Comparison of ENCODE assay signal across 11 cellular contexts in genomic region chr1:88867743-88868521, GRCh38. TPM values are rescaled to one million over a fixed set of nuclear protein-coding genes. Genes with fewer than 3 reads are reported as not detected.
A peak's percentile ranks its signal among the peaks of the same experiment; 100 is the strongest.
DNase-seq lines count a peak whose midpoint lies in the region; ATAC-seq, FAIRE-seq and TF ChIP-seq lines count a peak whose summit lies in the region.
"Had no signal": no experiment of that assay in that cellular context is flagged by ENCODE, and none has a peak within 500 bp of the region (broad histone marks: within the 10 kb centered on the region; RNA-seq: fewer than 3 reads in every experiment).

No MANE protein-coding gene starts in this region.

- H3K4me3 Mint-ChIP-seq in CD4-positive, alpha-beta memory T cell, result peak overlapping the region in 6 of 8 donors; percentile 18 to 65 (median 45)
- no peak overlapping the region for H3K4me3 Mint-ChIP-seq in HFFc6
- peak overlapping the region in 9 of 10 donors; percentile 3 to 55 (median 49) for H3K4me3 Mint-ChIP-seq in naive thymus-derived CD4-positive, alpha-beta T cell
- H3K4me3 Mint-ChIP-seq: GM23338 had no signal

- CTCF ChIA-PET in CD4-positive, alpha-beta memory T cell (lab: Charles Lee; ENCODE audit: partially characterized antibody), result interaction anchor here (2.3 kb wide), 1 partner anchor 9 kb away, joined by 15 read pairs; no protein-coding TSS in a partner anchor
- CTCF ChIA-PET in naive thymus-derived CD4-positive, alpha-beta T cell (lab: Charles Lee), result interaction anchor here (0.9 kb wide), 1 partner anchor 9 kb away, joined by 6 read pairs; no protein-coding TSS in a partner anchor

- peaks cover 36 to 71% (median 53%) of the 10 kb centered on the region in 4 donors for H3K4me1 Mint-ChIP-seq in CD4-positive, alpha-beta memory T cell
- peaks cover 23% of the 10 kb centered on the region for H3K4me1 Mint-ChIP-seq in HFFc6 (ENCODE audit: low read depth)
- peaks cover 18 to 72% (median 61%) of the 10 kb centered on the region in 7 donors for H3K4me1 Mint-ChIP-seq in naive thymus-derived CD4-positive, alpha-beta T cell
- H3K4me1 Mint-ChIP-seq: GM23338 had no signal

- no peaks in the 10 kb centered on the region for H3K9me3 ChIP-seq in CD4-positive, alpha-beta memory T cell (ENCODE audit: control insufficient read depth in 1 of 2, low read length in 2 of 2)
- H3K9me3 ChIP-seq in naive thymus-derived CD4-positive, alpha-beta T cell (ENCODE audit: control insufficient read depth in 2 of 3, low read length in 3 of 3), result no peaks in the 10 kb centered on the region
- H3K9me3 ChIP-seq: MG63 had no signal

- in situ Hi-C loops in astrocyte of the cerebellum (cut with HindIII; ENCODE audit: low sequenced_read_pairs), result no loop called here

- no peaks in the 10 kb centered on the region for H3K27me3 ChIP-seq in CD4-positive, alpha-beta memory T cell (ENCODE audit: insufficient read depth, low read length)
- no peaks in the 10 kb centered on the region for H3K27me3 ChIP-seq in naive thymus-derived CD4-positive, alpha-beta T cell (ENCODE audit: control insufficient read depth in 2 of 2, insufficient read depth in 2 of 2, low read length in 2 of 2)
- H3K27me3 ChIP-seq: MG63 had no signal

- no peak for TF ChIP-seq CTCF in HFFc6 (IDR thresholded peaks at IDR 0.05)
- no peak for TF ChIP-seq CTCF in astrocyte of the cerebellum (IDR thresholded peaks at IDR 0.05; ENCODE audit: low read depth, low read length, missing control alignments)
- TF ChIP-seq CTCF in D721Med (IDR thresholded peaks at IDR 0.05; ENCODE audit: insufficient read depth, missing control alignments), result no peak

- peaks cover 35% of the 10 kb centered on the region for H3K4me1 ChIP-seq in CD4-positive, alpha-beta memory T cell (ENCODE audit: insufficient read depth, low read length)
- peaks cover 6 to 15% of the 10 kb centered on the region in 2 donors for H3K4me1 ChIP-seq in naive thymus-derived CD4-positive, alpha-beta T cell (ENCODE audit: control insufficient read depth in 2 of 2, insufficient read depth in 2 of 2, low read length in 2 of 2)

- no peak overlapping the region for H3K4me3 ChIP-seq in CD4-positive, alpha-beta memory T cell (ENCODE audit: low read length in 2 of 2)
- no peak overlapping the region for H3K4me3 ChIP-seq in astrocyte of the cerebellum (ENCODE audit: low read depth, low read length)
- no peak overlapping the region for H3K4me3 ChIP-seq in naive thymus-derived CD4-positive, alpha-beta T cell (ENCODE audit: low read length)
- H3K4me3 ChIP-seq: GM23338, MG63 had no signal

- peaks cover 6% of the 10 kb centered on the region for H3K36me3 ChIP-seq in CD4-positive, alpha-beta memory T cell (ENCODE audit: insufficient read depth, low read length)
- H3K36me3 ChIP-seq in naive thymus-derived CD4-positive, alpha-beta T cell (ENCODE audit: control insufficient read depth in 2 of 3, insufficient read depth in 3 of 3, low read length in 3 of 3), result peaks cover 0 to 12% (median 6%) of the 10 kb centered on the region in 3 experiments

- no peak for DNase-seq in CD4-positive, alpha-beta memory T cell
- DNase-seq in HFFc6, result peak; percentile 89
- DNase-seq in astrocyte of the cerebellum (ENCODE audit: low read depth), result peak; percentile 59
- DNase-seq in naive thymus-derived CD4-positive, alpha-beta T cell, result no peak
- DNase-seq in NCI-H2196 (lab: John Stamatoyannopoulos, UW; ENCODE audit: unreplicated experiment), result no peak
- DNase-seq in cerebellar nuclear complex (lab: John Stamatoyannopoulos, UW), result no peak
- DNase-seq in NCI-H446 treated with DMSO at 0.1 percent for 48 hours (lab: John Stamatoyannopoulos, UW), result no peak
- DNase-seq in D721Med (ENCODE audit: insufficient read length, low spot score), result no peak
- DNase-seq: effector CD8-positive, alpha-beta T cell; MG63 had no signal

- H3K27me3 Mint-ChIP-seq in CD4-positive, alpha-beta memory T cell, result no peaks in the 10 kb centered on the region
- no peaks in the 10 kb centered on the region for H3K27me3 Mint-ChIP-seq in HFFc6 (ENCODE audit: insufficient read depth)
- no peaks in the 10 kb centered on the region for H3K27me3 Mint-ChIP-seq in naive thymus-derived CD4-positive, alpha-beta T cell

- intact Hi-C loops in CD4-positive, alpha-beta memory T cell (cut with micrococcal nuclease), result no loop called here
- intact Hi-C loops in naive thymus-derived CD4-positive, alpha-beta T cell (cut with micrococcal nuclease), result loop anchor here in 1 of 2 donors (1.0 to 2.0 kb wide), 2 partner anchors 9 to 15 kb away; no protein-coding TSS in a partner anchor

- H3K27ac ChIP-seq in CD4-positive, alpha-beta memory T cell (ENCODE audit: low read depth, low read length), result no peak overlapping the region
- no peak overlapping the region for H3K27ac ChIP-seq in naive thymus-derived CD4-positive, alpha-beta T cell (ENCODE audit: low read depth, low read length)

- no peaks in the 10 kb centered on the region for H3K9me3 Mint-ChIP-seq in CD4-positive, alpha-beta memory T cell
- no peaks in the 10 kb centered on the region for H3K9me3 Mint-ChIP-seq in HFFc6
- H3K9me3 Mint-ChIP-seq in naive thymus-derived CD4-positive, alpha-beta T cell, result no peaks in the 10 kb centered on the region
- H3K9me3 Mint-ChIP-seq: GM23338 had no signal

- peak overlapping the region in 6 of 7 donors; percentile 1 to 89 (median 14) for H3K27ac Mint-ChIP-seq in CD4-positive, alpha-beta memory T cell
- peak overlapping the region; percentile 65 for H3K27ac Mint-ChIP-seq in HFFc6
- peak overlapping the region; percentile 23 to 78 (median 67) for H3K27ac Mint-ChIP-seq in naive thymus-derived CD4-positive, alpha-beta T cell
- H3K27ac Mint-ChIP-seq: GM23338 had no signal

- H3K36me3 Mint-ChIP-seq in CD4-positive, alpha-beta memory T cell, result peaks cover 13 to 27% of the 10 kb centered on the region in 2 donors
- peaks cover 6% of the 10 kb centered on the region for H3K36me3 Mint-ChIP-seq in HFFc6 (ENCODE audit: low read depth)
- peaks cover 0 to 18% (median 13%) of the 10 kb centered on the region in 5 donors for H3K36me3 Mint-ChIP-seq in naive thymus-derived CD4-positive, alpha-beta T cell

- POLR2A ChIA-PET in CD4-positive, alpha-beta memory T cell (lab: Charles Lee; ENCODE audit: partially characterized antibody), result no interaction called here
- POLR2A ChIA-PET in naive thymus-derived CD4-positive, alpha-beta T cell (lab: Charles Lee), result no interaction called here

- no peak for FAIRE-seq in D721Med (lab: Jason Lieb, UNC)

- ATAC-seq in naive thymus-derived CD4-positive, alpha-beta T cell, result no peak
- ATAC-seq: GM23338 had no signal

RNA-seq across cellular contexts. Expression of gene GTF2B, which starts 23.4 kb away (rescaled TPM):
- total RNA-seq in CD4-positive, alpha-beta memory T cell, result 10 to 100 TPM; 43.9 to 48.3 TPM
- polyA plus RNA-seq in CD4-positive, alpha-beta memory T cell, result 10 to 100 TPM; 50.2 to 68.5 TPM
- 10 to 100 TPM; 24.8 to 29.7 (median 27.0) TPM for total RNA-seq in HFFc6 (2021; fragmentation: NEBNext Ultra II Directional; extraction: Animal tissue kit (Norgen Biotek cat#: 25700))
- total RNA-seq in naive thymus-derived CD4-positive, alpha-beta T cell, result 10 to 100 TPM; 41.3 to 53.6 (median 47.3) TPM
- polyA plus RNA-seq in naive thymus-derived CD4-positive, alpha-beta T cell, result 10 to 100 TPM; 56.1 to 88.4 TPM

Comparison
In these comparisons a context has a peak if more than half of its experiments do, and no peak if none do; other contexts are left out.
1. DNase-seq: peak in HFFc6 (single experiment) and astrocyte of the cerebellum (single experiment); none in CD4-positive, alpha-beta memory T cell (0 of 5), naive thymus-derived CD4-positive, alpha-beta T cell (0 of 9), NCI-H2196 (single experiment), cerebellar nuclear complex (0 of 2), NCI-H446 treated with DMSO at 0.1 percent for 48 hours (single experiment) and D721Med (single experiment).
2. H3K27ac Mint-ChIP-seq: peak in every context shown above with its lines; median percentile 67 in naive thymus-derived CD4-positive, alpha-beta T cell; 65 in HFFc6; 14 in CD4-positive, alpha-beta memory T cell.